19 cellular contexts compared by ENCODE assay signal in the genomic region with DNA sequence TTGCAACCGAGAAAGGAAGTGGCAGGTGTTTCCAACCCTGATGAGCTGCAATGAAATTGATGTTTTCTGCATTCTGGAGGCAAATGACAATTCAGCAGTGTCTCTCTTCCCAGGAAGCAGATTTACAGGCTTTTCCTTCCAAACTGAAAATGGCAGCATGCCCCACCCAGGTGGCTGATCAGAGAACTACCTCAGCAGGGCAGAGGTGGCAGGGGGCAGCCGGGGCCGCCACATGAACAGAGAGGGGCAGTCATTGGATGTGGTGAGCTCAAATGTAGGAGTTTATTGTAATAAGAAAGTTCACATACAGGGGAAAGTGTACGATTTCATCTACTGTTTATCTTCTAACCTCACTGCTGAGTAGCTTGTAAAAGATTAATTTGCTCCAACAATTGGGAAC. TPM values are rescaled to one million over a fixed set of nuclear protein-coding genes. Genes with fewer than 3 reads are reported as not detected.
DNase-seq lines count a peak whose midpoint lies in the region; TF ChIP-seq lines count a peak whose summit lies in the region.
"Had no signal": no experiment of that assay in that cellular context is flagged by ENCODE, and none has a peak within 500 bp of the region (broad histone marks: within the 10 kb centered on the region; RNA-seq: fewer than 3 reads in every experiment).

No MANE protein-coding gene starts in this region.

- DNase-seq in NCI-H1105 treated with DMSO at 0.1 percent for 48 hours (lab: John Stamatoyannopoulos, UW) (peak; percentile 41), NCI-H1105 (lab: John Stamatoyannopoulos, UW) (no peak), NCI-H69 (lab: John Stamatoyannopoulos, UW) (peak; percentile 85), renal cortical epithelial cell (ENCODE audit: low read depth) (peak; percentile 36), adrenal gland (no peak), GDM1 (lab: John Stamatoyannopoulos, UW) (no peak)
- DNase-seq in stimulated activated CD4-positive, alpha-beta T cell treated with anti-CD3 and anti-CD28 coated beads, Interleukin-1b, Interleukin-23, amount 100 ng/mL, for 48 hours: no peak
- DNase-seq: activated CD8-positive, alpha-beta T cell treated with anti-CD3 and anti-CD28 coated beads, Interleukin-2, amount 10 ng/mL, durations not matched to agents 7 days and 5 days; activated naive CD4-positive, alpha-beta T cell treated with anti-CD3 and anti-CD28 coated beads for 36 hours; activated T-cell treated with anti-CD3 and anti-CD28 coated beads, Interleukin-2, amount 50 U/mL, for 1 hour; AML-193; effector memory CD8-positive, alpha-beta T cell; glutamatergic neuron; NCI-H1436 treated with DMSO at 0.1 percent for 48 hours; upper lobe of right lung had no signal

- intact Hi-C loops in adrenal gland (cut with DNase I): no loop called here

- H3K27me3 ChIP-seq in endocrine pancreas (ENCODE audit: control insufficient read depth, insufficient read depth, low read length) (no peaks in the 10 kb centered on the region), adrenal gland (no peaks in the 10 kb centered on the region)
- H3K27me3 ChIP-seq: ascending aorta, upper lobe of right lung had no signal

- H3K4me3 ChIP-seq in endocrine pancreas (ENCODE audit: control insufficient read depth, insufficient read depth, low read length) (peak overlapping the region; percentile 20), adrenal gland (no peak overlapping the region)
- H3K4me3 ChIP-seq: ascending aorta, upper lobe of right lung had no signal

- 72 to 78% (median 75%) methylated on average over 4 of the region's 4 CpGs for WGBS in adrenal gland, 4 donors

- no peak for TF ChIP-seq CTCF in adrenal gland (IDR thresholded peaks at IDR 0.05)

- no peak for TF ChIP-seq POLR2A in adrenal gland (IDR thresholded peaks at IDR 0.05)

- H3K9me3 ChIP-seq in endocrine pancreas (ENCODE audit: control insufficient read depth, low read length) (no peaks in the 10 kb centered on the region), adrenal gland (replicated peaks in 1 of 3) (no peaks in the 10 kb centered on the region)
- H3K9me3 ChIP-seq: ascending aorta, upper lobe of right lung had no signal

- no peak overlapping the region for H3K9ac ChIP-seq in endocrine pancreas (ENCODE audit: control insufficient read depth, insufficient read depth, low read length)

- no peaks in the 10 kb centered on the region for H3K4me1 ChIP-seq in endocrine pancreas (ENCODE audit: control insufficient read depth, insufficient read depth, low read length)
- H3K4me1 ChIP-seq in adrenal gland (replicated peaks in 1 of 2): no peaks in the 10 kb centered on the region
- H3K4me1 ChIP-seq: ascending aorta, upper lobe of right lung had no signal

- no peaks in the 10 kb centered on the region for H3K36me3 ChIP-seq in endocrine pancreas (ENCODE audit: control insufficient read depth, insufficient read depth, low read length)
- H3K36me3 ChIP-seq in adrenal gland (replicated peaks in 1 of 2): no peaks in the 10 kb centered on the region
- H3K36me3 ChIP-seq: ascending aorta, upper lobe of right lung had no signal

- no peak overlapping the region for H3K27ac ChIP-seq in adrenal gland
- H3K27ac ChIP-seq: 22Rv1, ascending aorta, RWPE1, upper lobe of right lung had no signal

RNA-seq across cellular contexts. Expression of gene PARVA, which starts 15.7 kb away (rescaled TPM):
- 18.4 and 54.5 TPM in 2 replicates for total RNA-seq in renal cortical epithelial cell
- total RNA-seq in adrenal gland: 10 to 100 TPM; 23.3 to 58.9 (median 40.9) TPM
- polyA plus RNA-seq in adrenal gland: 10 to 100 TPM; 13.0 to 33.4 (median 16.9) TPM
- total RNA-seq: activated CD8-positive, alpha-beta T cell treated with anti-CD3 and anti-CD28 coated beads, Interleukin-2, amount 10 ng/mL, durations not matched to agents 7 days and 5 days had no signal

Comparison
In these comparisons a context has a peak if more than half of its experiments do, and no peak if none do; other contexts are left out.
1. DNase-seq: peak in NCI-H1105 treated with DMSO at 0.1 percent for 48 hours (single experiment), NCI-H69 (single experiment) and renal cortical epithelial cell (single experiment); none in NCI-H1105 (single experiment), adrenal gland (0 of 7), stimulated activated CD4-positive, alpha-beta T cell treated with anti-CD3 and anti-CD28 coated beads, Interleukin-1b, Interleukin-23, amount 100 ng/mL, for 48 hours (single experiment) and GDM1 (single experiment).